Comparison of ENCODE assay signal across 8 cellular contexts in genomic region chr22:50030315-50031188, GRCh38. TPM values are rescaled to one million over a fixed set of nuclear protein-coding genes. Genes with fewer than 3 reads are reported as not detected.
A peak's percentile ranks its signal among the peaks of the same experiment; 100 is the strongest.
DNase-seq lines count a peak whose midpoint lies in the region; ATAC-seq, FAIRE-seq and TF ChIP-seq lines count a peak whose summit lies in the region.

No MANE protein-coding gene starts in this region.

- H3K4me2 ChIP-seq in neural progenitor cell: peak overlapping the region; percentile 78

- no peak for TF ChIP-seq EP300 in stomach (IDR thresholded peaks at IDR 0.05)

- no peak overlapping the region for H3K27ac Mint-ChIP-seq in activated T-helper 17 cell treated with anti-CD3 and anti-CD28 coated beads, Interleukin-2, amount 50 U/mL, for 72 hours
- H3K27ac Mint-ChIP-seq in neural progenitor cell: no peak overlapping the region

- H3F3A ChIP-seq in neural progenitor cell (ENCODE audit: low read depth): no peaks in the 10 kb centered on the region

- H3K27ac ChIP-seq in neural progenitor cell (no peak overlapping the region), stomach (peak overlapping the region in 1 of 5 donors; percentile 51)

- no peak for TF ChIP-seq POLR2A in stomach (IDR thresholded peaks at IDR 0.05)

- H4K20me1 ChIP-seq in neural progenitor cell (ENCODE audit: low read depth): no peaks in the 10 kb centered on the region

- no peaks in the 10 kb centered on the region for H3K79me2 ChIP-seq in neural progenitor cell (ENCODE audit: low read depth)

- DNase-seq in ELF-1 (ENCODE audit: low read depth, low spot score) (peak; percentile 75), HTR-8/SVneo (ENCODE audit: insufficient read length, low spot score) (peak; percentile 76), RPMI8226 (peak; percentile 93), fibroblast of the conjunctiva (ENCODE audit: low read depth) (peak; percentile 23), neural progenitor cell (ENCODE audit: low spot score) (peak; percentile 94), stomach (peak; percentile 86)

- H3K4me3 Mint-ChIP-seq in activated T-helper 17 cell treated with anti-CD3 and anti-CD28 coated beads, Interleukin-2, amount 50 U/mL, for 72 hours: no peak overlapping the region
- H3K4me3 Mint-ChIP-seq in neural progenitor cell: no peak overlapping the region

- TF ChIP-seq CTCF in neural progenitor cell (IDR thresholded peaks at IDR 0.05) (peak; percentile 91), stomach (IDR thresholded peaks at IDR 0.05) (peak in 5 of 7 experiments; percentile 85 to 96 (median 89))

- H3K27me3 Mint-ChIP-seq in activated T-helper 17 cell treated with anti-CD3 and anti-CD28 coated beads, Interleukin-2, amount 50 U/mL, for 72 hours: peaks cover 13% of the 10 kb centered on the region
- peaks cover 14% of the 10 kb centered on the region for H3K27me3 Mint-ChIP-seq in neural progenitor cell (ENCODE audit: insufficient read depth, low read depth)

- no peaks in the 10 kb centered on the region for H3K36me3 Mint-ChIP-seq in activated T-helper 17 cell treated with anti-CD3 and anti-CD28 coated beads, Interleukin-2, amount 50 U/mL, for 72 hours (ENCODE audit: low read depth)
- no peaks in the 10 kb centered on the region for H3K36me3 Mint-ChIP-seq in neural progenitor cell

- H3K9me3 ChIP-seq in neural progenitor cell (ENCODE audit: low read depth) (no peaks in the 10 kb centered on the region), stomach (no peaks in the 10 kb centered on the region)

- H3K27me3 ChIP-seq in neural progenitor cell (peaks cover 30% of the 10 kb centered on the region), stomach (peaks cover 0 to 85% (median 17%) of the 10 kb centered on the region in 3 donors)

- H3K36me3 ChIP-seq in neural progenitor cell (no peaks in the 10 kb centered on the region), stomach (no peaks in the 10 kb centered on the region)

- peak overlapping the region; percentile 85 for H2AFZ ChIP-seq in neural progenitor cell (replicated peaks)

- H3K4me3 ChIP-seq in neural progenitor cell (peak overlapping the region; percentile 36), stomach (peak overlapping the region in 1 of 4 donors; percentile 24)

- H3K4me1 Mint-ChIP-seq in activated T-helper 17 cell treated with anti-CD3 and anti-CD28 coated beads, Interleukin-2, amount 50 U/mL, for 72 hours: peaks cover 6% of the 10 kb centered on the region
- peaks cover 9% of the 10 kb centered on the region for H3K4me1 Mint-ChIP-seq in neural progenitor cell

- intact Hi-C loops in stomach (cut with DNase I; ENCODE audit: low total_unique reads): loop anchor here (2.0 kb wide), 1 partner anchor 102 kb away; no protein-coding TSS in a partner anchor

- no peak for FAIRE-seq in HTR-8/SVneo (lab: Jason Lieb, UNC)

- 20 to 52% (median 25%) methylated on average over 19 to 51 of the region's 51 CpGs for WGBS in stomach, 5 donors

- H3K9ac ChIP-seq in neural progenitor cell: no peak overlapping the region

- H3K4me1 ChIP-seq in neural progenitor cell (no peaks in the 10 kb centered on the region), stomach (peaks cover 6 to 29% (median 23%) of the 10 kb centered on the region in 4 donors)

- no peaks in the 10 kb centered on the region for H3K9me3 Mint-ChIP-seq in activated T-helper 17 cell treated with anti-CD3 and anti-CD28 coated beads, Interleukin-2, amount 50 U/mL, for 72 hours
- H3K9me3 Mint-ChIP-seq in neural progenitor cell: no peaks in the 10 kb centered on the region

- ATAC-seq in activated T-helper 17 cell treated with anti-CD3 and anti-CD28 coated beads, Interleukin-2, amount 50 U/mL, for 72 hours (replicated peaks): peak; percentile 89
- ATAC-seq in GM19324 (IDR thresholded peaks at IDR 0.05; ENCODE audit: low FRiP score, unreplicated experiment): no peak

RNA-seq across cellular contexts. Expression of gene IL17REL, which starts 18.0 kb away (rescaled TPM):
- under 1 TPM; 0.09 to 0.42 TPM for total RNA-seq in activated T-helper 17 cell treated with anti-CD3 and anti-CD28 coated beads, Interleukin-2, amount 50 U/mL, for 72 hours
- total RNA-seq in neural progenitor cell (ENCODE audit: low replicate concordance): 0.15 TPM in 1 of 2 replicates, not detected in the other
- total RNA-seq in stomach: 1 to 10 TPM in 1 of 5 donors, under 1 TPM in 2, not detected in 2; 0.87 to 1.2 (median 0.92) TPM
- under 1 TPM in 1 of 3 donors, not detected in 2; 0.03 TPM for polyA plus RNA-seq in stomach

RNA-seq across cellular contexts. Expression of gene TTLL8, which starts 27.5 kb away (rescaled TPM):
- not detected for total RNA-seq in activated T-helper 17 cell treated with anti-CD3 and anti-CD28 coated beads, Interleukin-2, amount 50 U/mL, for 72 hours
- total RNA-seq in neural progenitor cell (ENCODE audit: low replicate concordance) (not detected in 2 replicates), stomach (not detected)
- not detected for polyA plus RNA-seq in stomach

RNA-seq across cellular contexts. Expression of gene MLC1, which starts 54.7 kb away (rescaled TPM):
- total RNA-seq in activated T-helper 17 cell treated with anti-CD3 and anti-CD28 coated beads, Interleukin-2, amount 50 U/mL, for 72 hours: under 1 TPM in 1 of 2 donors, not detected in 1; 0.13 TPM
- total RNA-seq in neural progenitor cell (ENCODE audit: low replicate concordance): not detected in 2 replicates
- not detected for total RNA-seq in stomach
- polyA plus RNA-seq in stomach: not detected

RNA-seq across cellular contexts. Expression of gene MOV10L1, which starts 59.3 kb away (rescaled TPM):
- total RNA-seq in activated T-helper 17 cell treated with anti-CD3 and anti-CD28 coated beads, Interleukin-2, amount 50 U/mL, for 72 hours: not detected
- total RNA-seq in neural progenitor cell (ENCODE audit: low replicate concordance) (0.99 TPM in 1 of 2 replicates, not detected in the other), stomach (1 to 10 TPM in 2 of 5 donors, not detected in 3; 2.0 to 2.8 TPM)
- polyA plus RNA-seq in stomach: under 1 TPM; 0.12 to 0.46 (median 0.40) TPM

Comparison
In these comparisons a context has a peak if more than half of its experiments do, and no peak if none do; other contexts are left out.
1. DNase-seq: peak in every context shown above with its lines; median percentile 94 in neural progenitor cell; 93 in RPMI8226; 86 in stomach; 76 in HTR-8/SVneo; 75 in ELF-1; 23 in fibroblast of the conjunctiva.